9 cellular contexts compared by ENCODE assay signal in genomic region chr6:2770171-2770570, GRCh38. TPM values are rescaled to one million over a fixed set of nuclear protein-coding genes. Genes with fewer than 3 reads are reported as not detected.
DNase-seq lines count a peak whose midpoint lies in the region; TF ChIP-seq lines count a peak whose summit lies in the region.
"Had no signal": no experiment of that assay in that cellular context is flagged by ENCODE, and none has a peak within 500 bp of the region (broad histone marks: within the 10 kb centered on the region; RNA-seq: fewer than 3 reads in every experiment).

No MANE protein-coding gene starts in this region.

- no peak overlapping the region for H4K91ac ChIP-seq in neuronal stem cell (ENCODE audit: low read depth, low read length, poor library complexity)

- H3K14ac ChIP-seq in neuronal stem cell (ENCODE audit: low read length): no peak overlapping the region

- H3K36me3 ChIP-seq in fibroblast of lung (ENCODE audit: control insufficient read depth, insufficient read depth, low read length) (peaks cover 4% of the 10 kb centered on the region), neuronal stem cell (replicated peaks in 1 of 2; ENCODE audit: control insufficient read depth in 2 of 2, insufficient read depth in 2 of 2, low read length in 2 of 2) (peaks cover 5 to 76% of the 10 kb centered on the region in 2 donors)

- H3K4me1 ChIP-seq in fibroblast of lung (ENCODE audit: control insufficient read depth, extremely low read depth, insufficient read depth, low read length) (peaks cover 11% of the 10 kb centered on the region), neuronal stem cell (ENCODE audit: control insufficient read depth in 2 of 2, insufficient read depth in 1 of 2, low read depth in 1 of 2, low read length in 2 of 2) (peaks cover 12 to 14% of the 10 kb centered on the region in 2 donors)

- no peaks in the 10 kb centered on the region for H3K9me3 ChIP-seq in fibroblast of lung (ENCODE audit: control insufficient read depth, insufficient read depth, low read depth, low read length)
- H3K9me3 ChIP-seq in neuronal stem cell (replicated peaks in 1 of 2; ENCODE audit: control insufficient read depth in 2 of 2, insufficient read depth in 1 of 2, low read depth in 1 of 2, low read length in 2 of 2): no peaks in the 10 kb centered on the region

- H3K9ac ChIP-seq in fibroblast of lung (ENCODE audit: insufficient read depth, low read length) (no peak overlapping the region), neuronal stem cell (ENCODE audit: low read depth, low read length, poor library complexity) (peak overlapping the region; percentile 45)

- peaks cover 2% of the 10 kb centered on the region for H4K20me1 ChIP-seq in fibroblast of lung (ENCODE audit: control insufficient read depth, extremely low read depth, insufficient read depth, low read length)

- no peak overlapping the region for H2BK120ac ChIP-seq in neuronal stem cell (ENCODE audit: low read depth, low read length)

- no peak overlapping the region for H2BK5ac ChIP-seq in neuronal stem cell (ENCODE audit: low read length)

- no peak for TF ChIP-seq CTCF in fibroblast of lung (conservative IDR thresholded peaks at IDR 0.05 in 1 of 2, IDR thresholded peaks at IDR 0.05 in 1 of 2; ENCODE audit: low read depth in 1 of 2, low read length in 2 of 2)

- DNase-seq in ELF-1 (ENCODE audit: low read depth, low spot score): peak; percentile 31
- DNase-seq in NCI-H82 treated with DMSO at 0.1 percent for 48 hours (lab: John Stamatoyannopoulos, UW; ENCODE audit: unreplicated experiment): peak; percentile 17
- no peak for DNase-seq in fibroblast of lung (ENCODE audit: low read depth in 2 of 2)
- DNase-seq in neuronal stem cell (ENCODE audit: low spot score): no peak
- DNase-seq in stimulated activated naive CD4-positive, alpha-beta T cell treated with Interleukin-2 at 50 U/mL for 16 hours (lab: John Stamatoyannopoulos, UW): no peak
- no peak for DNase-seq in HK-2 (ENCODE audit: unreplicated experiment)
- no peak for DNase-seq in NCI-H510A (lab: John Stamatoyannopoulos, UW)
- DNase-seq in activated CD8-positive, alpha-beta memory T cell treated with anti-CD3 and anti-CD28 coated beads, Interleukin-2, amount 50 U/mL, for 48 hours: no peak
- DNase-seq: SHP77 had no signal

- no peak overlapping the region for H3K18ac ChIP-seq in neuronal stem cell (ENCODE audit: low read length)

- H3K4ac ChIP-seq in neuronal stem cell (ENCODE audit: low read length): no peak overlapping the region

- peak overlapping the region; percentile 3 for H3K27ac ChIP-seq in fibroblast of lung (ENCODE audit: insufficient read depth, low read length)
- no peak overlapping the region for H3K27ac ChIP-seq in neuronal stem cell (replicated peaks; ENCODE audit: low read length)

- H3K23ac ChIP-seq in neuronal stem cell (ENCODE audit: low read depth, low read length, poor library complexity): no peak overlapping the region

- no peak overlapping the region for H2BK12ac ChIP-seq in neuronal stem cell (ENCODE audit: low read length)

- peaks cover 86% of the 10 kb centered on the region for H3K79me2 ChIP-seq in fibroblast of lung (ENCODE audit: control insufficient read depth, insufficient read depth, low read length)

- H2AK5ac ChIP-seq in neuronal stem cell (ENCODE audit: low read depth, low read length): no peak overlapping the region

- H3K4me3 ChIP-seq in fibroblast of lung (replicated peaks in 1 of 4; ENCODE audit: control extremely low read depth in 1 of 4, insufficient read depth in 1 of 4, low read depth in 3 of 4, low read length in 4 of 4): peak overlapping the region in 1 of 4 experiments; percentile 32
- no peak overlapping the region for H3K4me3 ChIP-seq in neuronal stem cell (ENCODE audit: low read length in 2 of 2)

- H3K4me2 ChIP-seq in fibroblast of lung (ENCODE audit: extremely low read depth, insufficient read depth, low read length): peak overlapping the region; percentile 55
- no peak overlapping the region for H3K4me2 ChIP-seq in neuronal stem cell (ENCODE audit: insufficient read depth, low read length, poor library complexity, severe bottlenecking)

- H3K27me3 ChIP-seq in fibroblast of lung (ENCODE audit: control insufficient read depth, insufficient read depth, low read length) (no peaks in the 10 kb centered on the region), neuronal stem cell (ENCODE audit: control insufficient read depth in 3 of 3, insufficient read depth in 3 of 3, low read depth in 1 of 3, low read length in 3 of 3) (no peaks in the 10 kb centered on the region)

- peaks cover 11% of the 10 kb centered on the region for H3K79me1 ChIP-seq in neuronal stem cell (ENCODE audit: low read depth, low read length)

- no CpG with 5 or more reads among the region's 13 CpGs for WGBS in neuronal stem cell (ENCODE audit: extremely low coverage in 2 of 2, insufficient read length in 2 of 2, insufficient replicate concordance in 1 of 2), 2 donors

- no peak overlapping the region for H4K8ac ChIP-seq in neuronal stem cell (ENCODE audit: low read depth, low read length)

- H2AFZ ChIP-seq in fibroblast of lung (ENCODE audit: low read length) (no peak overlapping the region), neuronal stem cell (ENCODE audit: low read length) (no peak overlapping the region)

- H2BK15ac ChIP-seq in neuronal stem cell (ENCODE audit: low read length): no peak overlapping the region

RNA-seq across cellular contexts. Expression of gene WRNIP1, which starts 5.0 kb away (rescaled TPM):
- 33.1 and 40.8 TPM in 2 replicates for total RNA-seq in fibroblast of lung
- 29.7 and 32.4 TPM in 2 replicates for polyA plus RNA-seq in fibroblast of lung
- 25.8 and 29.3 TPM in 2 replicates for polyA plus RNA-seq in fibroblast of lung (2012)
- polyA minus RNA-seq in fibroblast of lung (ENCODE audit: low replicate concordance): 36.8 and 50.3 TPM in 2 replicates
- polyA plus RNA-seq in neuronal stem cell (2013, experiment 1 of 2): 24.6 TPM
- 24.2 TPM for polyA plus RNA-seq in neuronal stem cell (2013, experiment 2 of 2)

RNA-seq across cellular contexts. Expression of gene MYLK4, which starts 19.4 kb away (rescaled TPM):
- 0.26 and 0.33 TPM in 2 replicates for total RNA-seq in fibroblast of lung
- 0.24 and 0.59 TPM in 2 replicates for polyA plus RNA-seq in fibroblast of lung
- polyA plus RNA-seq in fibroblast of lung (2012): 0.16 and 0.28 TPM in 2 replicates
- not detected in 2 replicates for polyA minus RNA-seq in fibroblast of lung (ENCODE audit: low replicate concordance)
- polyA plus RNA-seq in neuronal stem cell (2013, experiment 1 of 2): 0.07 TPM
- 0.08 TPM for polyA plus RNA-seq in neuronal stem cell (2013, experiment 2 of 2)

Comparison
In these comparisons a context has a peak if more than half of its experiments do, and no peak if none do; other contexts are left out.
1. DNase-seq: peak in ELF-1 (single experiment) and NCI-H82 treated with DMSO at 0.1 percent for 48 hours (single experiment); none in fibroblast of lung (0 of 2), neuronal stem cell (single experiment), stimulated activated naive CD4-positive, alpha-beta T cell treated with Interleukin-2 at 50 U/mL for 16 hours (single experiment), HK-2 (single experiment), NCI-H510A (single experiment) and activated CD8-positive, alpha-beta memory T cell treated with anti-CD3 and anti-CD28 coated beads, Interleukin-2, amount 50 U/mL, for 48 hours (single experiment).